ENCODE assay signal across 17 cellular contexts in the genomic region with DNA sequence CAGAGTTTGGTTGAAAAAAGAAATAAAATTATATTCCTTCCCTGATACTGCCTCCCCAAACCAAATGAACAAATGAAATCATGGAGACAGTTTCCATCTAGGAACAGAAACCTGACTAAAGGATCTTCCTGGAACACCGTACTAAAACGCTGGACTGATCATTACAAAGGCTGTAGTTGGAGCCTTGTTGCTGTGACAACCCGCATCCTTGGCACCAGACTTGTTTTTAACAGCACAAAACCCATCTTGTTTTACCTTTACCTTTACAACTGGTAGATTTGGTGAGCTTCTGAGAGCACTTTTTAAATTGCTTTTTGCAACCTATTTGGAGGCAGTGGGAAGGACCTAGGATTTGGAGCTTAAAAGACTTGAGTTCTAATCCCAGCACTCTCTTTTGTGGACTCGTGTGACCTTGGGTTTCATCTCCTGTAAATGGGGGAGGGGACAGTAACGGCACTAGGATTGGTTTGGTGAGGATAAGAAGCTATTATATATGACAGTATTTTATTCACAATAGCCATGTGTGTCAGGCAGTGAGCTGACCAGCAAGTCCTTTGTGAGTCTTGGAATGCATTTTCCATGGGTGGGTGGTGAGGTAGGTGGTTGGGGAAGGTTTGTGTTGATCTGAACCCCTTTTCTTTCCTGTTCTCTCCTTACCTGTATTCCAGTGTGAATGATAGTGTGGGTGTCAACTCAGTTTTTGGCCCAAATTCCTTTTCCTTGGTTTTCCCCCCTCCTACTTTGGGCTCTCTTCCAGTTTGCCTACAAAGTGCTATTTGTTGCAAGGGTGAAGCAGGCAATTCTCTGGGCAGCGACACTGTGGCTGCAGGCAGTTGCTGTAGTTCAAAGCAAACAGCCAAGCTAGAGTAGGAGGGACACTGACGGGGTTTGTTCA. TPM values are rescaled to one million over a fixed set of nuclear protein-coding genes. Genes with fewer than 3 reads are reported as not detected.
DNase-seq lines count a peak whose midpoint lies in the region; ATAC-seq and TF ChIP-seq lines count a peak whose summit lies in the region.
"Had no signal": no experiment of that assay in that cellular context is flagged by ENCODE, and none has a peak within 500 bp of the region (broad histone marks: within the 10 kb centered on the region; RNA-seq: fewer than 3 reads in every experiment).

No MANE protein-coding gene starts in this region.

- H3K36me3 Mint-ChIP-seq in MCF 10A (ENCODE audit: insufficient read depth, unreplicated experiment), result peaks cover 7% of the 10 kb centered on the region
- H3K36me3 Mint-ChIP-seq: CD8-positive, alpha-beta memory T cell had no signal

- H3K4me1 ChIP-seq in breast epithelium (peaks cover 0 to 27% of the 10 kb centered on the region in 2 donors), tibial nerve (peaks cover 0 to 80% (median 25%) of the 10 kb centered on the region in 4 donors), foreskin keratinocyte (no peaks in the 10 kb centered on the region)
- H3K4me1 ChIP-seq: ascending aorta had no signal

- no peak for TF ChIP-seq EP300 in tibial nerve (IDR thresholded peaks at IDR 0.05)

- 48 to 57% methylated on average over 7 of the region's 7 CpGs for WGBS in tibial nerve, 2 donors

- H3K4me1 Mint-ChIP-seq in MCF 10A (ENCODE audit: insufficient read depth, unreplicated experiment), result peaks cover 6% of the 10 kb centered on the region

- CTCF ChIA-PET in MCF 10A (lab: Yijun Ruan, JAX), result interaction anchor here (0.8 to 1.9 kb wide), 2 partner anchors 10 to 153 kb away, joined by 3 to 13 read pairs; no protein-coding TSS in a partner anchor

- H3K27ac ChIP-seq in breast epithelium (peak overlapping the region; percentile 62 to 84), dorsolateral prefrontal cortex (peak overlapping the region; percentile 68 to 99 (median 91)), tibial nerve (peak overlapping the region; percentile 47 to 85 (median 67)), foreskin keratinocyte (no peak overlapping the region)
- H3K27ac ChIP-seq: ascending aorta, psoas muscle, upper lobe of right lung had no signal

- no peaks in the 10 kb centered on the region for H3K9me3 Mint-ChIP-seq in MCF 10A (ENCODE audit: unreplicated experiment)
- H3K9me3 Mint-ChIP-seq: activated CD4-positive, alpha-beta memory T cell treated with anti-CD3 and anti-CD28 coated beads, Interleukin-2, amount 10 ng/mL, durations not matched to agents 7 days and 5 days; CD8-positive, alpha-beta memory T cell had no signal

- H3K4me3 Mint-ChIP-seq in MCF 10A (ENCODE audit: unreplicated experiment), result no peak overlapping the region
- H3K4me3 Mint-ChIP-seq: activated CD4-positive, alpha-beta memory T cell treated with anti-CD3 and anti-CD28 coated beads, Interleukin-2, amount 10 ng/mL, durations not matched to agents 7 days and 5 days; CD8-positive, alpha-beta memory T cell had no signal

- POLR2A ChIA-PET in MCF 10A (lab: Yijun Ruan, JAX), result interaction anchor here (0.5 to 1.4 kb wide), 4 partner anchors 14 to 857 kb away, joined by 3 to 4 read pairs (median 4); no protein-coding TSS in a partner anchor

- H3K27ac Mint-ChIP-seq in MCF 10A (ENCODE audit: low read depth, unreplicated experiment), result no peak overlapping the region
- H3K27ac Mint-ChIP-seq: activated CD4-positive, alpha-beta memory T cell treated with anti-CD3 and anti-CD28 coated beads, Interleukin-2, amount 10 ng/mL, durations not matched to agents 7 days and 5 days had no signal

- H3K36me3 ChIP-seq in breast epithelium, result no peaks in the 10 kb centered on the region
- no peaks in the 10 kb centered on the region for H3K36me3 ChIP-seq in tibial nerve
- H3K36me3 ChIP-seq: ascending aorta, upper lobe of right lung had no signal

- intact Hi-C loops in breast epithelium (cut with DNase I; ENCODE audit: low total_unique reads) (no loop called here), MCF 10A (cut with micrococcal nuclease) (no loop called here), dorsolateral prefrontal cortex (cut with DNase I) (no loop called here)

- TF ChIP-seq CTCF in breast epithelium (IDR thresholded peaks at IDR 0.05), result no peak
- TF ChIP-seq CTCF in MCF 10A (IDR thresholded peaks at IDR 0.05; ENCODE audit: unreplicated experiment), result no peak
- peak in 2 of 56 donors; percentile 32 to 35 for TF ChIP-seq CTCF in dorsolateral prefrontal cortex (IDR thresholded peaks at IDR 0.05 in 54 of 56, conservative IDR thresholded peaks at IDR 0.05 in 2 of 56; ENCODE audit: low read depth in 1 of 56, partially characterized antibody in 56 of 56)
- no peak for TF ChIP-seq CTCF in tibial nerve (IDR thresholded peaks at IDR 0.05)
- TF ChIP-seq CTCF in foreskin keratinocyte (conservative IDR thresholded peaks at IDR 0.05), result no peak

- BruUV-seq in MCF 10A (replicated peaks; lab: Mats Ljungman, UMichigan), result no TSS peak

- TF ChIP-seq POLR2A in breast epithelium (IDR thresholded peaks at IDR 0.05), result no peak
- TF ChIP-seq POLR2A in tibial nerve (IDR thresholded peaks at IDR 0.05), result no peak

- H3K4me3 ChIP-seq in breast epithelium (peak overlapping the region in 1 of 3 donors; percentile 29), dorsolateral prefrontal cortex (peak overlapping the region in 36 of 59 donors; percentile 2 to 56 (median 28)), tibial nerve (no peak overlapping the region)
- H3K4me3 ChIP-seq: A549, ascending aorta, psoas muscle, upper lobe of right lung had no signal

- H3K27me3 Mint-ChIP-seq in MCF 10A (ENCODE audit: insufficient read depth, unreplicated experiment), result no peaks in the 10 kb centered on the region
- H3K27me3 Mint-ChIP-seq: CD8-positive, alpha-beta memory T cell had no signal

- peak in 1 of 2 donors; percentile 75 for DNase-seq in breast epithelium (ENCODE audit: low spot score in 2 of 2)
- DNase-seq in MCF 10A (ENCODE audit: unreplicated experiment), result no peak
- DNase-seq in dorsolateral prefrontal cortex, result peak in 8 of 10 donors; percentile 51 to 83 (median 70)
- peak; percentile 83 for DNase-seq in midbrain (lab: John Stamatoyannopoulos, UW)
- DNase-seq in tibial nerve (ENCODE audit: low spot score in 2 of 2), result no peak
- DNase-seq in foreskin keratinocyte, result no peak
- no peak for DNase-seq in NCI-H345 (lab: John Stamatoyannopoulos, UW)
- DNase-seq: activated CD4-positive, alpha-beta memory T cell treated with anti-CD3 and anti-CD28 coated beads, Interleukin-2, amount 10 ng/mL, durations not matched to agents 7 days and 5 days; CD8-positive, alpha-beta memory T cell; GF-D8; NCI-H2107; psoas muscle; stimulated activated CD4-positive, alpha-beta T cell treated with anti-CD3 and anti-CD28 coated beads, Interleukin-15, amount 100 ng/mL, for 24 hours; upper lobe of right lung had no signal

- H3K27me3 ChIP-seq in breast epithelium, result no peaks in the 10 kb centered on the region
- H3K27me3 ChIP-seq in dorsolateral prefrontal cortex, result no peaks in the 10 kb centered on the region
- no peaks in the 10 kb centered on the region for H3K27me3 ChIP-seq in tibial nerve
- no peaks in the 10 kb centered on the region for H3K27me3 ChIP-seq in foreskin keratinocyte
- H3K27me3 ChIP-seq: ascending aorta, upper lobe of right lung had no signal

- no peak for ATAC-seq in SK-N-SH treated with all-trans-retinoic acid at 6 μM for 48 hours
- no peak for ATAC-seq in foreskin keratinocyte
- ATAC-seq: psoas muscle, upper lobe of right lung had no signal

- no peaks in the 10 kb centered on the region for H3K9me3 ChIP-seq in breast epithelium
- H3K9me3 ChIP-seq in tibial nerve, result no peaks in the 10 kb centered on the region
- H3K9me3 ChIP-seq: A549, ascending aorta, psoas muscle, upper lobe of right lung had no signal

TF ChIP-seq in SK-N-SH treated with all-trans-retinoic acid at 6 μM for 48 hours, 23 proteins besides CTCF, POLR2A, EP300 and RAD21 (continues in another document):
- TF ChIP-seq ZNF8 (CRISPR knock-in tag; IDR thresholded peaks at IDR 0.05) (no peak), ZFP30 (CRISPR knock-in tag; IDR thresholded peaks at IDR 0.05) (no peak), CSDC2 (CRISPR knock-in tag; IDR thresholded peaks at IDR 0.05) (no peak), TCF4 (CRISPR knock-in tag; IDR thresholded peaks at IDR 0.05; ENCODE audit: borderline replicate concordance) (no peak), RARB (CRISPR knock-in tag; IDR thresholded peaks at IDR 0.05) (no peak), ARNTL (CRISPR knock-in tag; IDR thresholded peaks at IDR 0.05; ENCODE audit: borderline replicate concordance, low read depth) (no peak), ZC3H10 (CRISPR knock-in tag; IDR thresholded peaks at IDR 0.05) (no peak), PATZ1 (CRISPR knock-in tag; IDR thresholded peaks at IDR 0.05; ENCODE audit: borderline replicate concordance) (no peak), ZNF70 (CRISPR knock-in tag; IDR thresholded peaks at IDR 0.05) (no peak), CREB5 (CRISPR knock-in tag; IDR thresholded peaks at IDR 0.05; ENCODE audit: low read depth) (no peak)

RNA-seq across cellular contexts. Expression of gene LRRC8D, which starts 12.6 kb away (rescaled TPM):
- total RNA-seq in breast epithelium (10 to 100 TPM in 2 of 3 donors, 1 to 10 TPM in 1; 9.2 to 22.8 (median 11.7) TPM), MCF 10A (2022) (42.0 and 43.7 TPM in 2 replicates), dorsolateral prefrontal cortex (100 to 1,000 TPM in 1 of 120 experiments, 10 to 100 TPM in 119; 24.3 to 104 (median 44.2) TPM), tibial nerve (10 to 100 TPM; 11.1 to 19.0 (median 15.3) TPM), foreskin keratinocyte (45.8 and 50.4 TPM in 2 replicates)
- polyA plus RNA-seq in foreskin keratinocyte, result 14.2 and 20.4 TPM in 2 replicates

Comparison
In these comparisons a context has a peak if more than half of its experiments do, and no peak if none do; other contexts are left out.
1. DNase-seq: peak in dorsolateral prefrontal cortex (8 of 10) and midbrain (single experiment); none in MCF 10A (single experiment), tibial nerve (0 of 2), foreskin keratinocyte (0 of 2) and NCI-H345 (single experiment).
2. H3K4me3 ChIP-seq: peak in dorsolateral prefrontal cortex (36 of 59); none in tibial nerve (0 of 4).